ENCODE assay signal across 16 cellular contexts in the genomic region with DNA sequence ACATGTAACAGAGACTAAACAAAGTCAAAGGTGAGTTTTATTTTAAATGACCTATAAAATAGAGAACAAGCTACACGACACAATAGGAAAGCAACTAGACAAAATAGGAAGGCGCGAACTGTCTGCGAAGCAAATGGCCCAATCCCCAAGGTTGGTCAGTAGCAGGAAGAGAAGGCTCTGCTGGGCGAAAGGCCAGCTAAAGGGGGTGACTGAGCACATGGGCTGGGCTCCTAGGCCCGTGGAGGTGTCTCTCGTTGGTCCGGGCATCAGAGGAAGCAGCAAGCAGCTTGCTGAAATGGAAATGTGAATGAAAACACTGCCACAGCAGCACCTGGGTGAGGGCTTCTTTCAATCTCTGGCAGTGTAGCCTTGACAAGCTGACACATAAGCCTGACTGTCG.
DNase-seq lines count a peak whose midpoint lies in the region; ATAC-seq and TF ChIP-seq lines count a peak whose summit lies in the region.
"Had no signal": no experiment of that assay in that cellular context is flagged by ENCODE, and none has a peak within 500 bp of the region (broad histone marks: within the 10 kb centered on the region; RNA-seq: fewer than 3 reads in every experiment).

No MANE protein-coding gene starts in this region.

- H3K4me3 Mint-ChIP-seq in activated CD8-positive, alpha-beta T cell treated with anti-CD3 and anti-CD28 coated beads for 36 hours, result no peak overlapping the region
- no peak overlapping the region for H3K4me3 Mint-ChIP-seq in activated CD8-positive, alpha-beta T cell treated with anti-CD3 and anti-CD28 coated beads, Interleukin-2, amount 10 ng/mL, durations not matched to agents 7 days and 5 days
- no peak overlapping the region for H3K4me3 Mint-ChIP-seq in progenitor cell of endocrine pancreas (ENCODE audit: low read depth)

- H3K4me1 ChIP-seq in tibial nerve, result peaks cover 0 to 45% (median 23%) of the 10 kb centered on the region in 4 donors

- TF ChIP-seq EP300 in tibial nerve (IDR thresholded peaks at IDR 0.05), result no peak

- intact Hi-C loops in activated CD8-positive, alpha-beta T cell treated with anti-CD3 and anti-CD28 coated beads for 36 hours (cut with micrococcal nuclease), result no loop called here
- intact Hi-C loops in left colon (cut with DNase I, micrococcal nuclease), result loop anchor here in 1 of 2 donors (10.0 kb wide), 1 partner anchor 158 kb away; the partner anchor contains the start of gene SPG7

- H3K9me3 Mint-ChIP-seq in activated CD8-positive, alpha-beta T cell treated with anti-CD3 and anti-CD28 coated beads for 36 hours, result no peaks in the 10 kb centered on the region
- no peaks in the 10 kb centered on the region for H3K9me3 Mint-ChIP-seq in activated CD8-positive, alpha-beta T cell treated with anti-CD3 and anti-CD28 coated beads, Interleukin-2, amount 10 ng/mL, durations not matched to agents 7 days and 5 days (ENCODE audit: insufficient read depth)
- H3K9me3 Mint-ChIP-seq in progenitor cell of endocrine pancreas (ENCODE audit: low read depth), result no peaks in the 10 kb centered on the region

- CTCF ChIA-PET in activated CD8-positive, alpha-beta T cell treated with anti-CD3 and anti-CD28 coated beads for 36 hours (lab: Charles Lee), result no interaction called here
- CTCF ChIA-PET in activated CD8-positive, alpha-beta T cell treated with anti-CD3 and anti-CD28 coated beads, Interleukin-2, amount 10 ng/mL, durations not matched to agents 7 days and 5 days (lab: Charles Lee), result no interaction called here

- TF ChIP-seq POLR2A in tibial nerve (IDR thresholded peaks at IDR 0.05), result no peak

- ATAC-seq in activated CD8-positive, alpha-beta T cell treated with anti-CD3 and anti-CD28 coated beads for 36 hours, result no peak
- ATAC-seq in activated CD8-positive, alpha-beta T cell treated with anti-CD3 and anti-CD28 coated beads, Interleukin-2, amount 10 ng/mL, durations not matched to agents 7 days and 5 days, result no peak
- ATAC-seq in left colon (peak; percentile 46), GM19455 (IDR thresholded peaks at IDR 0.05; ENCODE audit: unreplicated experiment) (no peak)
- ATAC-seq: HCT116 had no signal

- POLR2A ChIA-PET in activated CD8-positive, alpha-beta T cell treated with anti-CD3 and anti-CD28 coated beads for 36 hours (lab: Charles Lee), result interaction anchor here (0.9 to 1.8 kb wide), 4 partner anchors 15 to 95 kb away, joined by 3 to 5 read pairs (median 4); no protein-coding TSS in a partner anchor
- POLR2A ChIA-PET in activated CD8-positive, alpha-beta T cell treated with anti-CD3 and anti-CD28 coated beads, Interleukin-2, amount 10 ng/mL, durations not matched to agents 7 days and 5 days (lab: Charles Lee), result no interaction called here

- H3K4me3 ChIP-seq in WERI-Rb-1 (ENCODE audit: low read depth, low read length), result no peak overlapping the region
- H3K4me3 ChIP-seq in tibial nerve, result no peak overlapping the region
- H3K4me3 ChIP-seq: adrenal gland, uterus had no signal

- TF ChIP-seq CTCF in activated CD8-positive, alpha-beta T cell treated with anti-CD3 and anti-CD28 coated beads for 36 hours (IDR thresholded peaks at IDR 0.05), result no peak
- TF ChIP-seq CTCF in WERI-Rb-1 (IDR thresholded peaks at IDR 0.05; ENCODE audit: low read depth, low read length) (no peak), progenitor cell of endocrine pancreas (IDR thresholded peaks at IDR 0.05; ENCODE audit: unreplicated experiment) (no peak), tibial nerve (IDR thresholded peaks at IDR 0.05) (no peak)

- peaks cover 28% of the 10 kb centered on the region for H3K36me3 Mint-ChIP-seq in activated CD8-positive, alpha-beta T cell treated with anti-CD3 and anti-CD28 coated beads for 36 hours (ENCODE audit: low read depth)
- H3K36me3 Mint-ChIP-seq in activated CD8-positive, alpha-beta T cell treated with anti-CD3 and anti-CD28 coated beads, Interleukin-2, amount 10 ng/mL, durations not matched to agents 7 days and 5 days (ENCODE audit: low read depth), result peaks cover 40% of the 10 kb centered on the region
- peaks cover 3% of the 10 kb centered on the region for H3K36me3 Mint-ChIP-seq in progenitor cell of endocrine pancreas (ENCODE audit: insufficient read depth)

- peaks cover 85% of the 10 kb centered on the region for H3K4me1 Mint-ChIP-seq in activated CD8-positive, alpha-beta T cell treated with anti-CD3 and anti-CD28 coated beads for 36 hours (ENCODE audit: low read depth)
- peaks cover 71% of the 10 kb centered on the region for H3K4me1 Mint-ChIP-seq in activated CD8-positive, alpha-beta T cell treated with anti-CD3 and anti-CD28 coated beads, Interleukin-2, amount 10 ng/mL, durations not matched to agents 7 days and 5 days (ENCODE audit: low read depth)
- H3K4me1 Mint-ChIP-seq in progenitor cell of endocrine pancreas (ENCODE audit: low read depth), result peaks cover 34% of the 10 kb centered on the region

- H3K27ac ChIP-seq in WERI-Rb-1, result peak overlapping the region; percentile 85
- H3K27ac ChIP-seq in tibial nerve, result no peak overlapping the region
- H3K27ac ChIP-seq: adrenal gland, uterus had no signal

- H3K9me3 ChIP-seq in WERI-Rb-1 (ENCODE audit: severe bottlenecking) (no peaks in the 10 kb centered on the region), tibial nerve (no peaks in the 10 kb centered on the region)
- H3K9me3 ChIP-seq: adrenal gland, uterus had no signal

- H3K27ac Mint-ChIP-seq in activated CD8-positive, alpha-beta T cell treated with anti-CD3 and anti-CD28 coated beads for 36 hours, result peak overlapping the region; percentile 39
- no peak overlapping the region for H3K27ac Mint-ChIP-seq in activated CD8-positive, alpha-beta T cell treated with anti-CD3 and anti-CD28 coated beads, Interleukin-2, amount 10 ng/mL, durations not matched to agents 7 days and 5 days
- peak overlapping the region; percentile 81 for H3K27ac Mint-ChIP-seq in progenitor cell of endocrine pancreas

- no peaks in the 10 kb centered on the region for H3K27me3 Mint-ChIP-seq in activated CD8-positive, alpha-beta T cell treated with anti-CD3 and anti-CD28 coated beads for 36 hours
- no peaks in the 10 kb centered on the region for H3K27me3 Mint-ChIP-seq in activated CD8-positive, alpha-beta T cell treated with anti-CD3 and anti-CD28 coated beads, Interleukin-2, amount 10 ng/mL, durations not matched to agents 7 days and 5 days (ENCODE audit: low read depth)
- no peaks in the 10 kb centered on the region for H3K27me3 Mint-ChIP-seq in progenitor cell of endocrine pancreas

- H3K27me3 ChIP-seq in WERI-Rb-1 (ENCODE audit: insufficient read depth, low read depth, severe bottlenecking), result no peaks in the 10 kb centered on the region
- H3K27me3 ChIP-seq in tibial nerve, result no peaks in the 10 kb centered on the region
- H3K27me3 ChIP-seq: adrenal gland, uterus had no signal

- DNase-seq in activated CD8-positive, alpha-beta T cell treated with anti-CD3 and anti-CD28 coated beads for 36 hours, result no peak
- no peak for DNase-seq in activated CD8-positive, alpha-beta T cell treated with anti-CD3 and anti-CD28 coated beads, Interleukin-2, amount 10 ng/mL, durations not matched to agents 7 days and 5 days
- no peak for DNase-seq in WERI-Rb-1
- no peak for DNase-seq in left colon
- no peak for DNase-seq in progenitor cell of endocrine pancreas (ENCODE audit: low spot score, unreplicated experiment)
- no peak for DNase-seq in NCI-H446 treated with DMSO at 0.1 percent for 48 hours (lab: John Stamatoyannopoulos, UW)
- DNase-seq in tibial nerve (ENCODE audit: low spot score in 2 of 2), result no peak
- DNase-seq: ACHN; activated CD4-positive, CD25-positive, alpha-beta regulatory T cell; NCI-H2107; NCI-H748 treated with DMSO at 0.1 percent for 48 hours; stimulated activated CD4-positive, alpha-beta T cell treated with anti-CD3 and anti-CD28 coated beads, Interleukin-4, amount 100 ng/mL, for 4 hours; uterus had no signal

- H3K36me3 ChIP-seq in WERI-Rb-1, result no peaks in the 10 kb centered on the region
- no peaks in the 10 kb centered on the region for H3K36me3 ChIP-seq in tibial nerve
- H3K36me3 ChIP-seq: adrenal gland, uterus had no signal

- WGBS in tibial nerve, 2 donors, result 82% methylated on average over 9 of the region's 9 CpGs
